Comparison of ENCODE assay signal across 1 cellular context in genomic region chrX:373641-374471, GRCh38.
TF ChIP-seq lines count a peak whose summit lies in the region.

No MANE protein-coding gene starts in this region.

TF ChIP-seq in GM23338, 12 proteins besides CTCF, POLR2A, EP300 and RAD21 (continued from another document):
- TF ChIP-seq ZNF331 (CRISPR knock-in tag; IDR thresholded peaks at IDR 0.05; ENCODE audit: low read depth): no peak
- TF ChIP-seq ZNF114 (CRISPR knock-in tag; IDR thresholded peaks at IDR 0.05): no peak
- no peak for TF ChIP-seq EZH2phosphoT487 (IDR thresholded peaks at IDR 0.05; ENCODE audit: unreplicated experiment)
- no peak for TF ChIP-seq CREB1 (CRISPR knock-in tag; IDR thresholded peaks at IDR 0.05; ENCODE audit: low read depth)
- no peak for TF ChIP-seq JUNB (IDR thresholded peaks at IDR 0.05; ENCODE audit: unreplicated experiment)
- no peak for TF ChIP-seq REST (IDR thresholded peaks at IDR 0.05; ENCODE audit: unreplicated experiment)
- no peak for TF ChIP-seq ETS1 (IDR thresholded peaks at IDR 0.05)
